ENCODE assay signal across 29 cellular contexts in genomic region chr13:57264965-57265364, GRCh38.
"Had no signal": no experiment of that assay in that cellular context is flagged by ENCODE, and none has a peak within 500 bp of the region (broad histone marks: within the 10 kb centered on the region; RNA-seq: fewer than 3 reads in every experiment).

No MANE protein-coding gene starts in this region.

- H3K4me1 Mint-ChIP-seq: activated CD4-positive, alpha-beta T cell treated with anti-CD3 and anti-CD28 coated beads, Interleukin-2, amount 10 ng/mL, durations not matched to agents 24 days and 14 days; activated naive CD4-positive, alpha-beta T cell treated with anti-CD3 and anti-CD28 coated beads, Interleukin-2, amount 50 U/mL, for 24 hours; activated naive CD8-positive, alpha-beta T cell treated with anti-CD3 and anti-CD28 coated beads, Interleukin-2, amount 10 ng/mL, durations not matched to agents 7 days and 5 days had no signal

- H3K36me3 Mint-ChIP-seq: activated naive CD4-positive, alpha-beta T cell treated with anti-CD3 and anti-CD28 coated beads, Interleukin-2, amount 50 U/mL, for 24 hours; activated naive CD8-positive, alpha-beta T cell treated with anti-CD3 and anti-CD28 coated beads, Interleukin-2, amount 10 ng/mL, durations not matched to agents 7 days and 5 days had no signal

- H3K27me3 ChIP-seq: ascending aorta, body of pancreas, breast epithelium, Peyer's patch had no signal

- H3K36me3 ChIP-seq: ascending aorta, breast epithelium, Peyer's patch, WERI-Rb-1 had no signal

- H3K4me3 ChIP-seq: ascending aorta, body of pancreas, breast epithelium, Peyer's patch had no signal

- H3K4me1 ChIP-seq: ascending aorta, body of pancreas, breast epithelium, Peyer's patch had no signal

- H3K9me3 ChIP-seq: ascending aorta, body of pancreas, breast epithelium, Peyer's patch had no signal

- DNase-seq: activated CD4-positive, alpha-beta T cell treated with anti-CD3 and anti-CD28 coated beads, Interleukin-2, amount 10 ng/mL, durations not matched to agents 24 days and 14 days; activated CD4-positive, alpha-beta T cell treated with anti-CD3 and anti-CD28 coated beads, Interleukin-2, amount 50 U/mL, for 48 hours; activated CD8-positive, alpha-beta T cell treated with anti-CD3 and anti-CD28 coated beads, Interleukin-2, amount 10 ng/mL, durations not matched to agents 7 days and 5 days; activated gamma-delta T cell; activated naive CD4-positive, alpha-beta T cell treated with Interleukin-2 at 50 U/mL for 16 hours; activated naive CD8-positive, alpha-beta T cell treated with anti-CD3 and anti-CD28 coated beads, Interleukin-2, amount 10 ng/mL, durations not matched to agents 7 days and 5 days; activated T-cell treated with anti-CD3 and anti-CD28 coated beads, Interleukin-2, amount 50 U/mL, for 24 hours; amygdala; body of pancreas; Karpas-422; KBM-7; MM.1S; MV-4-11; NCI-H1092; NCI-H1436 treated with DMSO at 0.1 percent for 48 hours; NCI-H1694 treated with DMSO at 0.1 percent for 48 hours; NCI-H2029; NCI-H345; NCI-H524 treated with DMSO at 0.1 percent for 48 hours; PC-3; Peyer's patch; RPMI8226; SHP77 treated with DMSO at 0.1 percent for 48 hours; T1000; WERI-Rb-1 had no signal

- H3K27me3 Mint-ChIP-seq: activated CD4-positive, alpha-beta T cell treated with anti-CD3 and anti-CD28 coated beads, Interleukin-2, amount 10 ng/mL, durations not matched to agents 24 days and 14 days; activated naive CD4-positive, alpha-beta T cell treated with anti-CD3 and anti-CD28 coated beads, Interleukin-2, amount 50 U/mL, for 24 hours; activated naive CD8-positive, alpha-beta T cell treated with anti-CD3 and anti-CD28 coated beads, Interleukin-2, amount 10 ng/mL, durations not matched to agents 7 days and 5 days; activated T-cell treated with anti-CD3 and anti-CD28 coated beads, Interleukin-2, amount 50 U/mL, for 24 hours had no signal

- H3K27ac Mint-ChIP-seq: activated CD4-positive, alpha-beta T cell treated with anti-CD3 and anti-CD28 coated beads, Interleukin-2, amount 10 ng/mL, durations not matched to agents 24 days and 14 days; activated CD8-positive, alpha-beta T cell treated with anti-CD3 and anti-CD28 coated beads, Interleukin-2, amount 10 ng/mL, durations not matched to agents 7 days and 5 days; activated naive CD4-positive, alpha-beta T cell treated with anti-CD3 and anti-CD28 coated beads, Interleukin-2, amount 50 U/mL, for 24 hours; activated naive CD8-positive, alpha-beta T cell treated with anti-CD3 and anti-CD28 coated beads, Interleukin-2, amount 10 ng/mL, durations not matched to agents 7 days and 5 days; activated T-cell treated with anti-CD3 and anti-CD28 coated beads, Interleukin-2, amount 50 U/mL, for 24 hours; activated T-helper 2 cell treated with anti-CD3 and anti-CD28 coated beads, Interferon-gamma antibody, Interleukin-2, Interleukin-4, amounts not matched to agents 10 μg/mL and 5 μg/mL and 100 μg/mL, durations not matched to agents 14 hours and 24 hours and 36 hours had no signal

- H3K4me3 Mint-ChIP-seq: activated CD4-positive, alpha-beta T cell treated with anti-CD3 and anti-CD28 coated beads, Interleukin-2, amount 10 ng/mL, durations not matched to agents 24 days and 14 days; activated CD8-positive, alpha-beta T cell treated with anti-CD3 and anti-CD28 coated beads, Interleukin-2, amount 10 ng/mL, durations not matched to agents 7 days and 5 days; activated naive CD4-positive, alpha-beta T cell treated with anti-CD3 and anti-CD28 coated beads, Interleukin-2, amount 50 U/mL, for 24 hours; activated naive CD8-positive, alpha-beta T cell treated with anti-CD3 and anti-CD28 coated beads, Interleukin-2, amount 10 ng/mL, durations not matched to agents 7 days and 5 days; activated T-cell treated with anti-CD3 and anti-CD28 coated beads, Interleukin-2, amount 50 U/mL, for 24 hours had no signal

- H3K27ac ChIP-seq: ascending aorta, body of pancreas, breast epithelium, Peyer's patch, WERI-Rb-1 had no signal
